ENCODE assay signal across 1 cellular context in the genomic region with DNA sequence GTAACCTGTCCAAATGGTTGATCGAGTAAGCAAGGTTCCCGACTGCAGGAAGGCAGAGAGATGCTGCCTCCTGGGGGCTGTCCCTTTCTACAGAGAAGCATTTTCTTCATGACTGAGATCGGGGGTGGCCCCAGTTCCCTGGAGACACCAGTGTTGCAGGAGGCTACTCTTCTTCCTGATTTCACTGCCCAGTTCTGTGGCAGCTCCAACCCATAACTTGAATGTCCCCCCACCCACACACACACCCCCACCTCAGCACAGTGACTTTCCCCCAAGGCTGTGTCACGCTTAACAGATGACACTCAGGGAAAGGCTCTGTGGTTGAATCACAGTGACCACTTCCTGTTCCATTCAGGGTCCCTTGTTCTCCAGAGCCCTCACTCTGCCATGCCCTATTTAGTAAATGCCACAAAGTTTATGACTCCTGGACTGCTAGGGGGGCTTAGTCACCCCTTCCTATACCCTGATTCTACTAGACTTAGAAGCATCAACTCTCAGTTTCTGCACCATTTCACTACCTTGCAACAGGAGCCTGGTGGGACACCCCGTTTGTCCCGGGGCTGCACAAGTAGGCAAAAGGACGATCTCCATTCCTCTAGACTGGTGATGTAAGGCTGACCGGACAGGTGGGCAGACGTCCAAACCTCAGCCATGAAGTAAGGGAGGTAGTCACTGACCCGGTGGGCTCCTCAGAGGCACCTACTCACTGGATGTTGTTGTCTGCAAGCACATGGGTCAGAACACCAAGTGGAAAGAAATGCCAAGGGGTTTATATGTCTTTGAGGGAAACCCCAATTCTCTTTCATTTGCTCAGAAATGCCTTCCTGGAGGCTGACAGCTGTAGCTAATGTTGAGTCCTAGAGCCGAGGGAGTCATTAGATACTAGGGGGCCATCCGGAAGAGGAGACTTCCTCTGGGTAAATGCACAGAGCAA.
TF ChIP-seq lines count a peak whose summit lies in the region.

No MANE protein-coding gene starts in this region.

TF ChIP-seq in HepG2, 621 proteins besides CTCF, POLR2A, EP300 and RAD21:
- TF ChIP-seq STAG1 (CRISPR knock-in tag; IDR thresholded peaks at IDR 0.05): peak; percentile 71
- peak; percentile 63; the same call in 1 of the 2 replicates for TF ChIP-seq SMC3 (IDR thresholded peaks at IDR 0.05; ENCODE audit: low read length)
- TF ChIP-seq SMYD3 (CRISPR knock-in tag; IDR thresholded peaks at IDR 0.05): no peak
- no peak for TF ChIP-seq CCDC6 (CRISPR knock-in tag; IDR thresholded peaks at IDR 0.05)
- TF ChIP-seq POLR2G (IDR thresholded peaks at IDR 0.05; ENCODE audit: low read depth, low read length): no peak
